ENCODE assay signal across 1 cellular context in genomic region chr21:41777934-41778815, GRCh38.
TF ChIP-seq lines count a peak whose summit lies in the region.

No MANE protein-coding gene starts in this region.

TF ChIP-seq in H1, 55 proteins besides CTCF, POLR2A, EP300 and RAD21 (continued from another document):
- no peak for TF ChIP-seq HDAC6 (IDR thresholded peaks at IDR 0.05; ENCODE audit: low read depth, low read length)
- no peak for TF ChIP-seq SIN3A (conservative IDR thresholded peaks at IDR 0.05 in 1 of 2, IDR thresholded peaks at IDR 0.05 in 1 of 2; ENCODE audit: low read depth in 1 of 2, low read length in 2 of 2)
- no peak for TF ChIP-seq POLR2AphosphoS5 (IDR thresholded peaks at IDR 0.05; ENCODE audit: low read depth, low read length)
- TF ChIP-seq NRF1 (IDR thresholded peaks at IDR 0.05; ENCODE audit: low read depth, low read length) = no peak
- peak; percentile 52; the same call in 1 of the 2 replicates for TF ChIP-seq E2F6 (IDR thresholded peaks at IDR 0.05)
- no peak; the same call in 1 of the 2 replicates for TF ChIP-seq GABPA (IDR thresholded peaks at IDR 0.05; ENCODE audit: borderline replicate concordance, insufficient read depth, low read length)
- TF ChIP-seq BRCA1 (IDR thresholded peaks at IDR 0.05; ENCODE audit: low read depth, low read length) = no peak
- TF ChIP-seq RFX5 (IDR thresholded peaks at IDR 0.05; ENCODE audit: borderline replicate concordance, low read depth, low read length) = no peak
- peak; percentile 75 for TF ChIP-seq MAX (IDR thresholded peaks at IDR 0.05)
- 0 out of 2 replicates have a peak, but pooled peaks have one; percentile 14 for TF ChIP-seq YY1 (IDR thresholded peaks at IDR 0.05; ENCODE audit: low read depth, low read length)
- TF ChIP-seq SP1 (IDR thresholded peaks at IDR 0.05; ENCODE audit: low read depth, low read length) = no peak
- TF ChIP-seq TCF12 (IDR thresholded peaks at IDR 0.05; ENCODE audit: low read depth, low read length) = no peak
- no peak for TF ChIP-seq SRF (IDR thresholded peaks at IDR 0.05; ENCODE audit: low read depth, low read length)
- no peak for TF ChIP-seq BACH1 (IDR thresholded peaks at IDR 0.05; ENCODE audit: low read length)
- no peak for TF ChIP-seq KDM5A (IDR thresholded peaks at IDR 0.05; ENCODE audit: low read length)
- TF ChIP-seq SP4 (IDR thresholded peaks at IDR 0.05; ENCODE audit: low read length) = no peak
- TF ChIP-seq CTBP2 (IDR thresholded peaks at IDR 0.05; ENCODE audit: borderline replicate concordance, insufficient read depth, insufficient read length, low read length) = no peak
- TF ChIP-seq CEBPB (IDR thresholded peaks at IDR 0.05; ENCODE audit: low read depth, low read length) = no peak
- TF ChIP-seq SIRT6 (IDR thresholded peaks at IDR 0.05; ENCODE audit: low read length) = no peak
- no peak for TF ChIP-seq CHD2 (IDR thresholded peaks at IDR 0.05; ENCODE audit: low read length)
- no peak for TF ChIP-seq RNF2 (IDR thresholded peaks at IDR 0.05; ENCODE audit: borderline replicate concordance, low read depth, low read length, missing control alignments, poor library complexity, severe bottlenecking)
- no peak for TF ChIP-seq PHF8 (conservative IDR thresholded peaks at IDR 0.05; ENCODE audit: low read depth, low read length)
- no peak for TF ChIP-seq CHD1 (IDR thresholded peaks at IDR 0.05; ENCODE audit: low read depth, low read length)
- no peak; the same call in 1 of the 2 replicates for TF ChIP-seq KDM1A (IDR thresholded peaks at IDR 0.05; ENCODE audit: borderline replicate concordance, low read length)
- no peak for TF ChIP-seq SP2 (IDR thresholded peaks at IDR 0.05; ENCODE audit: low read length)
- no peak for TF ChIP-seq ATF2 (IDR thresholded peaks at IDR 0.05; ENCODE audit: low read length)
- TF ChIP-seq SUZ12 (IDR thresholded peaks at IDR 0.05; ENCODE audit: low read length) = no peak
- TF ChIP-seq MAFK (IDR thresholded peaks at IDR 0.05; ENCODE audit: low read depth, low read length) = no peak
- TF ChIP-seq RBBP5 (IDR thresholded peaks at IDR 0.05; ENCODE audit: borderline replicate concordance, low read depth, low read length) = 0 out of 2 replicates have a peak, but pooled peaks have one; percentile 44
- TF ChIP-seq USF2 (IDR thresholded peaks at IDR 0.05; ENCODE audit: low read length) = no peak
- TF ChIP-seq NANOG (IDR thresholded peaks at IDR 0.05; ENCODE audit: insufficient read depth, low read depth, low read length, poor library complexity, severe bottlenecking) = peak; percentile 7
- 0 out of 2 replicates have a peak, but pooled peaks have one; percentile 34 for TF ChIP-seq TAF1 (IDR thresholded peaks at IDR 0.05; ENCODE audit: low read depth, low read length)
- peak; percentile 17 for TF ChIP-seq TAF7 (optimal IDR thresholded peaks at IDR 0.05; ENCODE audit: borderline replicate concordance, low read depth, low read length)
- peak; percentile 46 for TF ChIP-seq KDM4A (IDR thresholded peaks at IDR 0.05; ENCODE audit: low read depth, low read length, severe bottlenecking)
- no peak for TF ChIP-seq HDAC2 (IDR thresholded peaks at IDR 0.05; ENCODE audit: borderline replicate concordance in 1 of 2, low read depth in 2 of 2, low read length in 2 of 2)
- TF ChIP-seq JUN (IDR thresholded peaks at IDR 0.05; ENCODE audit: low read depth, low read length) = no peak
